In the genomic region with DNA sequence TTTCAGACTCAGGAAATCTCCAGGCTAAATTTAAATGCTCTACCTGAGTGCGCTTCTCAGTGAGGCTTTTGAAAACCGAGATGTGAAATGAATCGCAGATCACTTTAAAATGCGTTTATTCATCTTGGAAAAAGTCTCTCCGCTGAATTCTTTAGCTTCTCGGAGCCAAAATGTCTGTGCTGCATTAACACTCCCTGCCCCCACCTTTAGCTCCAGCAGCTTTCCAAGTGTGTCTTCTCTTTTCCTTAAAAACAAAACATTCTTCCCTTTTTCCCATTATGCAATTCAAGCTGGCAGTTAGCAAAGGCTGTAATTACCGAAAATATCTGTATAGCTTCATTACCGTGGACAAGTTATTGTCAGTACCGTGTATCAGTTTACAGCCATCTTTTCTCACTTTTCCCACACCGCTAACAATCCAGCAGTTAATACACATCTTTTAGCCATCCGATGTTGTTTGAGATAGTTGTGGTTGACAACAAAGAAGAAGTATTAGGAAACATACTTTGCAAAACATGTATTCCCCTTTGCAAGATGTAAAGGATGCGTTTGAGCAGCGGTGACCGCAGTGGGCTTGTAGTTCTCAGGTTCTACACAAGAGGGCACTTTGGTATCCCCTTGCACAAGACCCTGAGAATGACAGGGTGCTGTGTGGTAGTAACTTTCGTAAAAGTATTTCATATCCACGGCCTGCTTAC, we compare ENCODE assay signal across 9 cellular contexts.
DNase-seq lines count a peak whose midpoint lies in the region; FAIRE-seq and TF ChIP-seq lines count a peak whose summit lies in the region.
"Had no signal": no experiment of that assay in that cellular context is flagged by ENCODE, and none has a peak within 500 bp of the region (broad histone marks: within the 10 kb centered on the region; RNA-seq: fewer than 3 reads in every experiment).

No MANE protein-coding gene starts in this region.

- no peak overlapping the region for H3K27ac ChIP-seq in colonic mucosa

- no peak for FAIRE-seq in GM19239 (lab: Jason Lieb, UNC)

- TF ChIP-seq RAD21 in Ishikawa (IDR thresholded peaks at IDR 0.05; ENCODE audit: low read depth), result peak; percentile 53

- no peaks in the 10 kb centered on the region for H3K4me1 ChIP-seq in colonic mucosa

- no peaks in the 10 kb centered on the region for H3K9me3 ChIP-seq in colonic mucosa

- H3K9ac ChIP-seq in colonic mucosa (ENCODE audit: low read depth in 2 of 2, low read length in 2 of 2), result no peak overlapping the region

- no peak for TF ChIP-seq EP300 in Ishikawa (IDR thresholded peaks at IDR 0.05; ENCODE audit: borderline replicate concordance)

- DNase-seq in D341Med (ENCODE audit: low spot score) (peak; percentile 79), colonic mucosa (no peak), midbrain (lab: John Stamatoyannopoulos, UW) (peak; percentile 19), GM19239 (ENCODE audit: insufficient read length, low spot score) (no peak), COLO668 (lab: John Stamatoyannopoulos, UW; ENCODE audit: unreplicated experiment) (no peak), NK-92 (lab: John Stamatoyannopoulos, UW; ENCODE audit: unreplicated experiment) (no peak), ecto neural progenitor cell (ENCODE audit: low spot score) (no peak)
- DNase-seq: activated CD4-positive, alpha-beta memory T cell treated with anti-CD3 and anti-CD28 coated beads for 36 hours had no signal

- peak; percentile 14 for TF ChIP-seq CTCF in colonic mucosa (IDR thresholded peaks at IDR 0.05)

- no peaks in the 10 kb centered on the region for H3K27me3 ChIP-seq in colonic mucosa

- H3K4me3 ChIP-seq in colonic mucosa, result no peak overlapping the region

- intact Hi-C loops in colonic mucosa (cut with DNase I), result no loop called here

- no peaks in the 10 kb centered on the region for H3K36me3 ChIP-seq in colonic mucosa

TF ChIP-seq in Ishikawa, 13 proteins besides CTCF, POLR2A, EP300 and RAD21:
- TF ChIP-seq FOXM1 (IDR thresholded peaks at IDR 0.05; ENCODE audit: borderline replicate concordance, low read depth), result no peak
- no peak for TF ChIP-seq CEBPB (IDR thresholded peaks at IDR 0.05)
- TF ChIP-seq, protein P1, sequence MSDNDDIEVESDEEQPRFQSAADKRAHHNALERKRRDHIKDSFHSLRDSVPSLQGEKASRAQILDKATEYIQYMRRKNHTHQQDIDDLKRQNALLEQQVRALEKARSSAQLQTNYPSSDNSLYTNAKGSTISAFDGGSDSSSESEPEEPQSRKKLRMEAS (IDR thresholded peaks at IDR 0.05), result no peak
- TF ChIP-seq TAF1 (IDR thresholded peaks at IDR 0.05; ENCODE audit: low read depth), result no peak
- TF ChIP-seq NFIC (IDR thresholded peaks at IDR 0.05), result no peak
- no peak for TF ChIP-seq TEAD4 (IDR thresholded peaks at IDR 0.05)
- TF ChIP-seq, protein P2, sequence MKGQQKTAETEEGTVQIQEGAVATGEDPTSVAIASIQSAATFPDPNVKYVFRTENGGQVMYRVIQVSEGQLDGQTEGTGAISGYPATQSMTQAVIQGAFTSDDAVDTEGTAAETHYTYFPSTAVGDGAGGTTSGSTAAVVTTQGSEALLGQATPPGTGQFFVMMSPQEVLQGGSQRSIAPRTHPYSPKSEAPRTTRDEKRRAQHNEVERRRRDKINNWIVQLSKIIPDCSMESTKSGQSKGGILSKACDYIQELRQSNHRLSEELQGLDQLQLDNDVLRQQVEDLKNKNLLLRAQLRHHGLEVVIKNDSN (IDR thresholded peaks at IDR 0.05), result no peak
- no peak for TF ChIP-seq YY1 (IDR thresholded peaks at IDR 0.05; ENCODE audit: low read depth)
- TF ChIP-seq EGR1 (IDR thresholded peaks at IDR 0.05), result no peak
- TF ChIP-seq, protein P3, sequence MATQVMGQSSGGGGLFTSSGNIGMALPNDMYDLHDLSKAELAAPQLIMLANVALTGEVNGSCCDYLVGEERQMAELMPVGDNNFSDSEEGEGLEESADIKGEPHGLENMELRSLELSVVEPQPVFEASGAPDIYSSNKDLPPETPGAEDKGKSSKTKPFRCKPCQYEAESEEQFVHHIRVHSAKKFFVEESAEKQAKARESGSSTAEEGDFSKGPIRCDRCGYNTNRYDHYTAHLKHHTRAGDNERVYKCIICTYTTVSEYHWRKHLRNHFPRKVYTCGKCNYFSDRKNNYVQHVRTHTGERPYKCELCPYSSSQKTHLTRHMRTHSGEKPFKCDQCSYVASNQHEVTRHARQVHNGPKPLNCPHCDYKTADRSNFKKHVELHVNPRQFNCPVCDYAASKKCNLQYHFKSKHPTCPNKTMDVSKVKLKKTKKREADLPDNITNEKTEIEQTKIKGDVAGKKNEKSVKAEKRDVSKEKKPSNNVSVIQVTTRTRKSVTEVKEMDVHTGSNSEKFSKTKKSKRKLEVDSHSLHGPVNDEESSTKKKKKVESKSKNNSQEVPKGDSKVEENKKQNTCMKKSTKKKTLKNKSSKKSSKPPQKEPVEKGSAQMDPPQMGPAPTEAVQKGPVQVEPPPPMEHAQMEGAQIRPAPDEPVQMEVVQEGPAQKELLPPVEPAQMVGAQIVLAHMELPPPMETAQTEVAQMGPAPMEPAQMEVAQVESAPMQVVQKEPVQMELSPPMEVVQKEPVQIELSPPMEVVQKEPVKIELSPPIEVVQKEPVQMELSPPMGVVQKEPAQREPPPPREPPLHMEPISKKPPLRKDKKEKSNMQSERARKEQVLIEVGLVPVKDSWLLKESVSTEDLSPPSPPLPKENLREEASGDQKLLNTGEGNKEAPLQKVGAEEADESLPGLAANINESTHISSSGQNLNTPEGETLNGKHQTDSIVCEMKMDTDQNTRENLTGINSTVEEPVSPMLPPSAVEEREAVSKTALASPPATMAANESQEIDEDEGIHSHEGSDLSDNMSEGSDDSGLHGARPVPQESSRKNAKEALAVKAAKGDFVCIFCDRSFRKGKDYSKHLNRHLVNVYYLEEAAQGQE (IDR thresholded peaks at IDR 0.05; ENCODE audit: low read depth), result no peak
- no peak for TF ChIP-seq CREB1 (IDR thresholded peaks at IDR 0.05; ENCODE audit: low read depth)
- no peak for TF ChIP-seq TCF12 (IDR thresholded peaks at IDR 0.05; ENCODE audit: low read depth)
- no peak for TF ChIP-seq ZBTB7A (IDR thresholded peaks at IDR 0.05; ENCODE audit: low read depth)
TF ChIP-seq in Ishikawa: peak in this region for 0.

Comparison
In these comparisons a context has a peak if more than half of its experiments do, and no peak if none do; other contexts are left out.
1. DNase-seq: peak in D341Med (single experiment) and midbrain (single experiment); none in colonic mucosa (single experiment), GM19239 (single experiment), COLO668 (single experiment), NK-92 (single experiment) and ecto neural progenitor cell (single experiment).